ENCODE assay signal across 9 cellular contexts in the genomic region with DNA sequence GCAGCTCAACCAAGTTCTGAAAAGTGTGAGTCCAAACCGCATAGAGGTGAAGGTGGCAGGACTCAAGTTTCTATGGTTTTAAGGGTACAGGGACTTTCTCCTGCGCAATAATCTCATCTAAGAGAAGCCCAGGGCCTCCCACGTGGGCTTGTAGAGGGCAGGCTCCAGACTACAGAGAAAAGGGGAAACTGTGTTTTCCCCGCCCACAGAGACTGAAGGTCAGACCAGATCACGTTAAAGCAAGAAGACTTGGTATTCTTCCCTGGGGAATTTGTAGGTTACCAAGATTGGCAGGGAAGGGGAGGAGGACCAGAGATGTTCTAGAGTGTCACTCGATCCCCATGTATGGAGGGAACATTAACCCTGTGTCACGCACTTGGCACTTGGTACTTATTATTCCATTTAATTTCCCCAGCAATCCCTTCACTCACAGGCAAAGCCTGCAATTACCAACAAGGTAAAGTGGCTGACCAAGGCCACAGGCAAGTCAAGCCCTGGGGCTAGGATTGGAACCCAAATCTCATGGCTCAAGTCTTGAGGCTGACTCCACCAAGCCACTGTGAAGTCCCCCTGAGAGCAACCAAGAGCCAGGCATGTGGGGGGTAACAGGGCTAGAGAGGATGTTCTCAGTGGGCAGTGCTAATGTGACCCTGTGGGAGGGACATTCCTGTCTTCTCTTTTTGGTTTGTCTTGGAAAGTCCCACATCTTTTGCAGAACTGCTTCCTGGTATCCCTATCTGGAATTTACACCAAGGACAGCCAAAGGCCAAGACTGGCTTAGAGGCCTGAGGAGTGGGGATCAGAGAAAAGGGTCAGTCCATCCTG. TPM values are rescaled to one million over a fixed set of nuclear protein-coding genes. Genes with fewer than 3 reads are reported as not detected.
DNase-seq lines count a peak whose midpoint lies in the region; ATAC-seq and TF ChIP-seq lines count a peak whose summit lies in the region.
"Had no signal": no experiment of that assay in that cellular context is flagged by ENCODE, and none has a peak within 500 bp of the region (broad histone marks: within the 10 kb centered on the region; RNA-seq: fewer than 3 reads in every experiment).

No MANE protein-coding gene starts in this region.

- H3K27me3 ChIP-seq in SU-DHL-6 (ENCODE audit: low read length) (no peaks in the 10 kb centered on the region), esophagus squamous epithelium (no peaks in the 10 kb centered on the region), foreskin keratinocyte (peaks cover 14% of the 10 kb centered on the region)

- H3K79me2 ChIP-seq in SU-DHL-6 (ENCODE audit: insufficient read depth, low read length): no peaks in the 10 kb centered on the region

- H3K9ac ChIP-seq in SU-DHL-6 (ENCODE audit: low read length): peak overlapping the region; percentile 19; the same call in 1 of the 2 replicates

- no peaks in the 10 kb centered on the region for H3K9me3 Mint-ChIP-seq in activated CD4-positive, alpha-beta T cell treated with anti-CD3 and anti-CD28 coated beads for 36 hours (ENCODE audit: low read depth)
- no peaks in the 10 kb centered on the region for H3K9me3 Mint-ChIP-seq in stimulated activated naive B cell treated with anti-CD40 and anti-IgM and Interleukin-4, amounts not matched to agents 10 μg/mL and 1 μg/mL and 100 μg/mL, for 72 hours
- H3K9me3 Mint-ChIP-seq: T-helper 1 cell treated with Interleukin-12 subunit alpha and Interleukin-12 subunit beta and Interleukin-4 antibody, amounts not matched to agents 30 μg/mL and 1 μg/mL, for 36 hours had no signal

- no peaks in the 10 kb centered on the region for H3K9me3 ChIP-seq in SU-DHL-6 (ENCODE audit: insufficient read depth, low read length)
- H3K9me3 ChIP-seq in esophagus squamous epithelium: peaks cover 0 to 2% (median 0%) of the 10 kb centered on the region in 3 donors

- H3F3A ChIP-seq in SU-DHL-6 (ENCODE audit: insufficient read depth): 0 out of 2 replicates have a peak, but pooled peaks cover 4% of the 10 kb centered on the region

- H2AFZ ChIP-seq in SU-DHL-6 (ENCODE audit: low read depth, low read length, severe bottlenecking): peak overlapping the region; percentile 62

- peak overlapping the region; percentile 25; the same call in 1 of the 2 replicates for H3K27ac ChIP-seq in SU-DHL-6 (ENCODE audit: low read depth, low read length)
- no peak overlapping the region for H3K27ac ChIP-seq in esophagus squamous epithelium
- no peak overlapping the region for H3K27ac ChIP-seq in foreskin keratinocyte

- intact Hi-C loops in activated CD4-positive, alpha-beta T cell treated with anti-CD3 and anti-CD28 coated beads for 36 hours (cut with DNase I, micrococcal nuclease): no loop called here
- intact Hi-C loops in esophagus squamous epithelium (cut with DNase I): no loop called here

- no peaks in the 10 kb centered on the region for H4K20me1 ChIP-seq in SU-DHL-6 (ENCODE audit: low read depth, low read length)

- CTCF ChIA-PET in activated CD4-positive, alpha-beta T cell treated with anti-CD3 and anti-CD28 coated beads for 36 hours (lab: Charles Lee): interaction anchor here (0.6 kb wide), 1 partner anchor 10 kb away, joined by 4 read pairs; no protein-coding TSS in a partner anchor

- H3K4me1 Mint-ChIP-seq in activated CD4-positive, alpha-beta T cell treated with anti-CD3 and anti-CD28 coated beads for 36 hours: peaks cover 16% of the 10 kb centered on the region
- peaks cover 54 to 61% of the 10 kb centered on the region in 2 donors for H3K4me1 Mint-ChIP-seq in stimulated activated naive B cell treated with anti-CD40 and anti-IgM and Interleukin-4, amounts not matched to agents 10 μg/mL and 1 μg/mL and 100 μg/mL, for 72 hours

- 65 to 80% methylated on average over 5 to 7 of the region's 7 CpGs for WGBS in esophagus squamous epithelium, 2 donors

- TF ChIP-seq CTCF in SU-DHL-6 (IDR thresholded peaks at IDR 0.05; ENCODE audit: insufficient read depth, low read length, poor library complexity, severe bottlenecking) (no peak), esophagus squamous epithelium (IDR thresholded peaks at IDR 0.05) (no peak), foreskin keratinocyte (conservative IDR thresholded peaks at IDR 0.05) (no peak)

- no peak overlapping the region for H3K27ac Mint-ChIP-seq in activated CD4-positive, alpha-beta T cell treated with anti-CD3 and anti-CD28 coated beads for 36 hours
- H3K27ac Mint-ChIP-seq in stimulated activated naive B cell treated with anti-CD40 and anti-IgM and Interleukin-4, amounts not matched to agents 10 μg/mL and 1 μg/mL and 100 μg/mL, for 72 hours: peak overlapping the region; percentile 96
- H3K27ac Mint-ChIP-seq: T-helper 1 cell treated with Interleukin-12 subunit alpha and Interleukin-12 subunit beta and Interleukin-4 antibody, amounts not matched to agents 30 μg/mL and 1 μg/mL, for 36 hours had no signal

- H3K4me3 Mint-ChIP-seq in activated CD4-positive, alpha-beta T cell treated with anti-CD3 and anti-CD28 coated beads for 36 hours: no peak overlapping the region
- H3K4me3 Mint-ChIP-seq in stimulated activated naive B cell treated with anti-CD40 and anti-IgM and Interleukin-4, amounts not matched to agents 10 μg/mL and 1 μg/mL and 100 μg/mL, for 72 hours: peak overlapping the region; percentile 67 to 74

- DNase-seq in activated CD4-positive, alpha-beta T cell treated with anti-CD3 and anti-CD28 coated beads for 36 hours: no peak
- no peak for DNase-seq in activated CD4-positive, alpha-beta T cell treated with anti-CD3 and anti-CD28 coated beads, Interleukin-2, amount 50 U/mL, for 48 hours
- peak; percentile 86 for DNase-seq in stimulated activated naive B cell treated with anti-CD40 and anti-IgM and Interleukin-4, amounts not matched to agents 10 μg/mL and 1 μg/mL and 100 μg/mL, for 72 hours
- no peak for DNase-seq in esophagus squamous epithelium (lab: John Stamatoyannopoulos, UW)
- DNase-seq in NCI-H2107 (lab: John Stamatoyannopoulos, UW): no peak
- no peak for DNase-seq in foreskin keratinocyte

- POLR2A ChIA-PET in activated CD4-positive, alpha-beta T cell treated with anti-CD3 and anti-CD28 coated beads for 36 hours (lab: Charles Lee): no interaction called here

- no peaks in the 10 kb centered on the region for H3K9me2 ChIP-seq in SU-DHL-6 (replicated peaks; ENCODE audit: insufficient read depth, low read length)

- no peaks in the 10 kb centered on the region for H3K36me3 Mint-ChIP-seq in activated CD4-positive, alpha-beta T cell treated with anti-CD3 and anti-CD28 coated beads for 36 hours (ENCODE audit: low read depth)
- peaks cover 0 to 4% of the 10 kb centered on the region in 2 donors for H3K36me3 Mint-ChIP-seq in stimulated activated naive B cell treated with anti-CD40 and anti-IgM and Interleukin-4, amounts not matched to agents 10 μg/mL and 1 μg/mL and 100 μg/mL, for 72 hours

- H3K36me3 ChIP-seq in SU-DHL-6 (ENCODE audit: low read length) (no peaks in the 10 kb centered on the region), esophagus squamous epithelium (no peaks in the 10 kb centered on the region)

- H3K4me1 ChIP-seq in esophagus squamous epithelium: peaks cover 0 to 14% (median 2%) of the 10 kb centered on the region in 3 donors
- no peaks in the 10 kb centered on the region for H3K4me1 ChIP-seq in foreskin keratinocyte

- no peak for TF ChIP-seq POLR2A in esophagus squamous epithelium (IDR thresholded peaks at IDR 0.05)

- H3K27me3 Mint-ChIP-seq in activated CD4-positive, alpha-beta T cell treated with anti-CD3 and anti-CD28 coated beads for 36 hours: peaks cover 13% of the 10 kb centered on the region
- H3K27me3 Mint-ChIP-seq in stimulated activated naive B cell treated with anti-CD40 and anti-IgM and Interleukin-4, amounts not matched to agents 10 μg/mL and 1 μg/mL and 100 μg/mL, for 72 hours: no peaks in the 10 kb centered on the region

- H3K4me3 ChIP-seq in SU-DHL-6 (ENCODE audit: insufficient read depth, low read length, poor library complexity, severe bottlenecking) (no peak overlapping the region), esophagus squamous epithelium (no peak overlapping the region)

- peak; percentile 65 for ATAC-seq in activated CD4-positive, alpha-beta T cell treated with anti-CD3 and anti-CD28 coated beads for 36 hours
- peak; percentile 61 for ATAC-seq in HG02970 (IDR thresholded peaks at IDR 0.05; ENCODE audit: low FRiP score, unreplicated experiment)
- peak; percentile 95 to 96 for ATAC-seq in stimulated activated naive B cell treated with anti-CD40 and anti-IgM and Interleukin-4, amounts not matched to agents 10 μg/mL and 1 μg/mL and 100 μg/mL, for 72 hours (replicated peaks)
- no peak for ATAC-seq in foreskin keratinocyte

- peak overlapping the region; percentile 41 for H3K4me2 ChIP-seq in SU-DHL-6 (ENCODE audit: low read depth, low read length, poor library complexity, severe bottlenecking)

RNA-seq across cellular contexts. Expression of a gene that starts 18.3 kb away (rescaled TPM):
- total RNA-seq in activated CD4-positive, alpha-beta T cell treated with anti-CD3 and anti-CD28 coated beads for 36 hours: 10 to 100 TPM in 1 of 2 experiments, 1 to 10 TPM in 1; 6.4 to 10.1 TPM
- total RNA-seq in esophagus squamous epithelium (10 to 100 TPM in 2 of 4 donors, 1 to 10 TPM in 2; 2.0 to 15.3 (median 7.3) TPM), foreskin keratinocyte (28.4 and 30.3 TPM in 2 replicates)
- polyA plus RNA-seq in foreskin keratinocyte: 29.7 and 30.5 TPM in 2 replicates
